In genomic region chr20:2431185-2431584, GRCh38 we compare ENCODE assay signal across 32 cellular contexts. TPM values are rescaled to one million over a fixed set of nuclear protein-coding genes. Genes with fewer than 3 reads are reported as not detected.
"Had no signal": no experiment of that assay in that cellular context is flagged by ENCODE, and none has a peak within 500 bp of the region (broad histone marks: within the 10 kb centered on the region; RNA-seq: fewer than 3 reads in every experiment).

No MANE protein-coding gene starts in this region.

- H3K27ac ChIP-seq: coronary artery, dorsolateral prefrontal cortex, epithelial cell of prostate, esophagus squamous epithelium, gastrocnemius medialis, heart right ventricle, left lung, lower lobe of right lung had no signal

- ATAC-seq: esophagus mucosa, gastrocnemius medialis, heart right ventricle, left cardiac atrium, left lung, left ventricle myocardium superior, lower lobe of right lung, mucosa of descending colon had no signal

- H3K4me3 Mint-ChIP-seq: mesothelial cell of epicardium, naive B cell had no signal

- H3K27ac Mint-ChIP-seq: mesothelial cell of epicardium had no signal

- DNase-seq: dermis blood vessel endothelial cell; dorsolateral prefrontal cortex; effector CD4-positive, alpha-beta T cell; effector memory CD4-positive, alpha-beta T cell; erythroblast; esophagus squamous epithelium; foreskin fibroblast; foreskin melanocyte; gastrocnemius medialis; glutamatergic neuron; head of caudate nucleus; heart right ventricle; hippocampal formation; left cardiac atrium; left lung; left ventricle myocardium superior; lower lobe of right lung; mesenchymal stem cell; mucosa of descending colon; naive B cell had no signal

- H3K4me3 ChIP-seq: coronary artery, dorsolateral prefrontal cortex, esophagus squamous epithelium, gastrocnemius medialis, heart right ventricle, left lung, lower lobe of right lung, mucosa of descending colon had no signal

- H3K36me3 ChIP-seq: esophagus squamous epithelium, gastrocnemius medialis, heart right ventricle, left lung, lower lobe of right lung had no signal

- H3K4me1 Mint-ChIP-seq: mesothelial cell of epicardium, naive B cell had no signal

- H3K9me3 Mint-ChIP-seq: mesothelial cell of epicardium, naive B cell had no signal

- H3K9me3 ChIP-seq: esophagus squamous epithelium, gastrocnemius medialis, left lung, lower lobe of right lung, mucosa of descending colon had no signal

- FAIRE-seq: colon, islet of Langerhans, keratinocyte had no signal

- H3K4me1 ChIP-seq: esophagus squamous epithelium, gastrocnemius medialis, heart right ventricle, left lung, lower lobe of right lung had no signal

- H3K27me3 ChIP-seq: gastrocnemius medialis had no signal

RNA-seq across cellular contexts. Expression of gene TGM6, which starts 50.5 kb away (rescaled TPM):
- total RNA-seq: dermis blood vessel endothelial cell, esophagus mucosa, esophagus squamous epithelium, gastrocnemius medialis, glomerular endothelial cell, heart right ventricle, kidney epithelial cell, left cardiac atrium, left lung, left ventricle myocardium superior, lower lobe of right lung, lung microvascular endothelial cell, mesenteric fat pad, mesothelial cell of epicardium, mucosa of descending colon, myocyte had no signal
- polyA plus RNA-seq: heart right ventricle, keratinocyte had no signal
